ENCODE assay signal across 11 cellular contexts in the genomic region with DNA sequence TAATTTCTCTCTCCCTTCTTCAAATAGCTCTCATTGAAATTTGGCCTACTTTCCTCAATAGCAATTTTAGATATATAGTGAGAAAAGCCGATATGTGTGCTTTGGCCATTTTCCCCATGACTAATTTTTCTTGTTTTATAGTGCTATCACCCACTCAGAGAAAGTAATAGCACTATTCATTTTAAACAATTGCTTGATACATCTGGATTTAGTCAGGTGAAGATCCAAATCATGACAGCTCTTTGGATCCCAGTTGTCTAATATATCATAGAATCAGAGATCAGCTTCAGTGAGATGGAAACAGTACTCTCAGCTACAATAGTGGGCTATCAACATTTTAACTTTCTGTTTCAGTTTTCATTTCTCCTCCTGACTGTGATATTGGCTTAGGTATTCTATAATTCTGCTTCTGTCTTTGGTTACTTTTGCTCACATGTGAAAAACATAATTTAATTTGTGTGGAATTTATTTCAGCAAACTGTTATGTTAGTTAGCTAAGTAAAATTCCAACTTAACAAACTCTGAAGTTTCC. TPM values are rescaled to one million over a fixed set of nuclear protein-coding genes. Genes with fewer than 3 reads are reported as not detected.
DNase-seq lines count a peak whose midpoint lies in the region; ATAC-seq, FAIRE-seq and TF ChIP-seq lines count a peak whose summit lies in the region.
"Had no signal": no experiment of that assay in that cellular context is flagged by ENCODE, and none has a peak within 500 bp of the region (broad histone marks: within the 10 kb centered on the region; RNA-seq: fewer than 3 reads in every experiment).

No MANE protein-coding gene starts in this region.

- no peak for TF ChIP-seq EP300 in SK-N-SH (IDR thresholded peaks at IDR 0.05; ENCODE audit: borderline replicate concordance in 1 of 2, low read depth in 1 of 2, low read length in 1 of 2)

- DNase-seq in GM12891 (ENCODE audit: insufficient read length, low spot score): peak; percentile 13
- peak; percentile 21 for DNase-seq in SK-N-SH
- no peak for DNase-seq in GF-D8 (lab: John Stamatoyannopoulos, UW)
- no peak for DNase-seq in AG20443 (ENCODE audit: low spot score)
- DNase-seq in stimulated activated naive CD4-positive, alpha-beta T cell treated with Interleukin-2 at 50 U/mL for 16 hours (lab: John Stamatoyannopoulos, UW): no peak
- no peak for DNase-seq in T-cell
- DNase-seq: right lobe of liver; stimulated activated naive B cell treated with anti-CD40 and anti-IgM and Interleukin-4, amounts not matched to agents 10 μg/mL and 1 μg/mL and 100 μg/mL, for 72 hours had no signal

- H3K27ac Mint-ChIP-seq in T-cell: no peak overlapping the region
- H3K27ac Mint-ChIP-seq: stimulated activated naive B cell treated with anti-CD40 and anti-IgM and Interleukin-4, amounts not matched to agents 10 μg/mL and 1 μg/mL and 100 μg/mL, for 72 hours had no signal

- peaks cover 22 to 27% of the 10 kb centered on the region in 2 experiments for H3K4me1 ChIP-seq in SK-N-SH (ENCODE audit: control insufficient read depth in 1 of 2, insufficient read depth in 2 of 2, low read depth in 1 of 2, low read length in 1 of 2)
- H3K4me1 ChIP-seq: right lobe of liver had no signal

- TF ChIP-seq POLR2A in GM12891 (IDR thresholded peaks at IDR 0.05; ENCODE audit: low read depth, low read length): no peak

- peak overlapping the region; percentile 43; the same call in 1 of the 2 replicates for H3K4me2 ChIP-seq in SK-N-SH

- peaks cover 9 to 83% of the 10 kb centered on the region in 2 experiments for H3K36me3 ChIP-seq in SK-N-SH (replicated peaks in 1 of 2; ENCODE audit: control insufficient read depth in 1 of 2, insufficient read depth in 2 of 2, low read length in 1 of 2)
- H3K36me3 ChIP-seq: right lobe of liver had no signal

- WGBS in SK-N-SH (ENCODE audit: low lambda C conversion rate): 64% methylated on average over 1 of the region's 1 CpG

- no peaks in the 10 kb centered on the region for H3K9me3 ChIP-seq in SK-N-SH
- H3K9me3 ChIP-seq: right lobe of liver had no signal

- CTCF ChIA-PET in SK-N-SH (lab: Yijun Ruan, JAX): interaction anchor here (0.6 to 1.4 kb wide), 3 partner anchors 37 to 57 kb away, joined by 3 to 5 read pairs (median 4); no protein-coding TSS in a partner anchor
- CTCF ChIA-PET in T-cell (lab: Charles Lee): no interaction called here

- H3K9ac ChIP-seq in SK-N-SH: 0 out of 2 replicates have a peak overlapping the region, but pooled peaks have one; percentile 9

- no peaks in the 10 kb centered on the region for H3K9me3 Mint-ChIP-seq in T-cell

- FAIRE-seq in GM12891 (lab: Jason Lieb, UNC): no peak

- TF ChIP-seq CTCF in SK-N-SH (IDR thresholded peaks at IDR 0.05): no peak

- no peaks in the 10 kb centered on the region for H3K4me1 Mint-ChIP-seq in T-cell
- H3K4me1 Mint-ChIP-seq: stimulated activated naive B cell treated with anti-CD40 and anti-IgM and Interleukin-4, amounts not matched to agents 10 μg/mL and 1 μg/mL and 100 μg/mL, for 72 hours had no signal

- no peak overlapping the region for H3K4me3 Mint-ChIP-seq in T-cell
- H3K4me3 Mint-ChIP-seq: stimulated activated naive B cell treated with anti-CD40 and anti-IgM and Interleukin-4, amounts not matched to agents 10 μg/mL and 1 μg/mL and 100 μg/mL, for 72 hours had no signal

- peaks cover 3 to 6% of the 10 kb centered on the region in 2 donors for H3K27me3 Mint-ChIP-seq in T-cell

- no peaks in the 10 kb centered on the region for H3K27me3 ChIP-seq in SK-N-SH (ENCODE audit: insufficient read depth)
- H3K27me3 ChIP-seq: right lobe of liver had no signal

- H3F3A ChIP-seq in SK-N-SH (replicated peaks; ENCODE audit: insufficient read depth): peaks cover 52% of the 10 kb centered on the region

- no peak overlapping the region for H2AFZ ChIP-seq in SK-N-SH (ENCODE audit: low read depth)

- peak overlapping the region; percentile 71 to 77 for H3K27ac ChIP-seq in SK-N-SH (ENCODE audit: low read depth in 2 of 2, low read length in 1 of 2)
- H3K27ac ChIP-seq: epithelial cell of prostate, right lobe of liver had no signal

- no peaks in the 10 kb centered on the region for H3K36me3 Mint-ChIP-seq in T-cell
- H3K36me3 Mint-ChIP-seq: stimulated activated naive B cell treated with anti-CD40 and anti-IgM and Interleukin-4, amounts not matched to agents 10 μg/mL and 1 μg/mL and 100 μg/mL, for 72 hours had no signal

- no peak overlapping the region for H3K4me3 ChIP-seq in SK-N-SH (ENCODE audit: low read depth in 2 of 2, low read length in 1 of 2)
- H3K4me3 ChIP-seq: right lobe of liver had no signal

- H4K20me1 ChIP-seq in SK-N-SH (ENCODE audit: insufficient read depth): no peaks in the 10 kb centered on the region; the same call in 1 of the 2 replicates

- no peaks in the 10 kb centered on the region for H3K9me2 ChIP-seq in SK-N-SH

- POLR2A ChIA-PET in SK-N-SH (lab: Yijun Ruan, JAX): no interaction called here
- POLR2A ChIA-PET in T-cell (lab: Charles Lee): no interaction called here

- ATAC-seq in GM19395 (IDR thresholded peaks at IDR 0.05; ENCODE audit: unreplicated experiment) (peak; percentile 93), HG02970 (IDR thresholded peaks at IDR 0.05; ENCODE audit: low FRiP score, unreplicated experiment) (peak; percentile 81), T-cell (replicated peaks in 1 of 4) (no peak)
- ATAC-seq: right lobe of liver; stimulated activated naive B cell treated with anti-CD40 and anti-IgM and Interleukin-4, amounts not matched to agents 10 μg/mL and 1 μg/mL and 100 μg/mL, for 72 hours had no signal

- peaks cover 73% of the 10 kb centered on the region for H3K79me2 ChIP-seq in SK-N-SH (ENCODE audit: insufficient read depth)

- TF ChIP-seq RAD21 in SK-N-SH (IDR thresholded peaks at IDR 0.05; ENCODE audit: low read length): no peak

TF ChIP-seq in GM12891, 5 proteins besides CTCF, POLR2A, EP300 and RAD21:
- no peak for TF ChIP-seq SPI1 (IDR thresholded peaks at IDR 0.05; ENCODE audit: low read depth, low read length)
- TF ChIP-seq TAF1 (IDR thresholded peaks at IDR 0.05; ENCODE audit: low read depth, low read length): no peak
- TF ChIP-seq POLR2AphosphoS5 (IDR thresholded peaks at IDR 0.05; ENCODE audit: low read depth, low read length): no peak
- no peak for TF ChIP-seq POU2F2 (IDR thresholded peaks at IDR 0.05; ENCODE audit: low read depth, low read length)
- TF ChIP-seq PAX5 (IDR thresholded peaks at IDR 0.05; ENCODE audit: insufficient read depth, low read length, severe bottlenecking): no peak
TF ChIP-seq in GM12891: peak in this region for 0.

TF ChIP-seq in SK-N-SH, 30 proteins besides CTCF, POLR2A, EP300 and RAD21 (continues in another document):
- TF ChIP-seq NRF1 (IDR thresholded peaks at IDR 0.05; ENCODE audit: low read depth, low read length) (no peak), FOXJ3 (CRISPR knock-in tag; IDR thresholded peaks at IDR 0.05) (no peak), RFX5 (IDR thresholded peaks at IDR 0.05; ENCODE audit: low read length) (no peak), JUND (IDR thresholded peaks at IDR 0.05) (0 out of 2 replicates have a peak, but pooled peaks have one; percentile 24), ELF1 (IDR thresholded peaks at IDR 0.05) (no peak), GATA2 (CRISPR knock-in tag; IDR thresholded peaks at IDR 0.05) (peak; percentile 46; the same call in 1 of the 2 replicates), NFIC (IDR thresholded peaks at IDR 0.05; ENCODE audit: borderline replicate concordance) (peak; percentile 57; the same call in 1 of the 2 replicates), YY1 (IDR thresholded peaks at IDR 0.05; ENCODE audit: low read depth) (no peak), GABPA (IDR thresholded peaks at IDR 0.05; ENCODE audit: low read depth) (no peak), MXI1 (IDR thresholded peaks at IDR 0.05; ENCODE audit: low read depth, low read length) (no peak), EZH2phosphoT487 (IDR thresholded peaks at IDR 0.05; ENCODE audit: borderline replicate concordance, low read depth) (no peak), FOXM1 (IDR thresholded peaks at IDR 0.05; ENCODE audit: low read depth) (no peak)
- TF ChIP-seq, protein P1, sequence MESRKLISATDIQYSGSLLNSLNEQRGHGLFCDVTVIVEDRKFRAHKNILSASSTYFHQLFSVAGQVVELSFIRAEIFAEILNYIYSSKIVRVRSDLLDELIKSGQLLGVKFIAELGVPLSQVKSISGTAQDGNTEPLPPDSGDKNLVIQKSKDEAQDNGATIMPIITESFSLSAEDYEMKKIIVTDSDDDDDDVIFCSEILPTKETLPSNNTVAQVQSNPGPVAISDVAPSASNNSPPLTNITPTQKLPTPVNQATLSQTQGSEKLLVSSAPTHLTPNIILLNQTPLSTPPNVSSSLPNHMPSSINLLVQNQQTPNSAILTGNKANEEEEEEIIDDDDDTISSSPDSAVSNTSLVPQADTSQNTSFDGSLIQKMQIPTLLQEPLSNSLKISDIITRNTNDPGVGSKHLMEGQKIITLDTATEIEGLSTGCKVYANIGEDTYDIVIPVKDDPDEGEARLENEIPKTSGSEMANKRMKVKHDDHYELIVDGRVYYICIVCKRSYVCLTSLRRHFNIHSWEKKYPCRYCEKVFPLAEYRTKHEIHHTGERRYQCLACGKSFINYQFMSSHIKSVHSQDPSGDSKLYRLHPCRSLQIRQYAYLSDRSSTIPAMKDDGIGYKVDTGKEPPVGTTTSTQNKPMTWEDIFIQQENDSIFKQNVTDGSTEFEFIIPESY (IDR thresholded peaks at IDR 0.05; ENCODE audit: borderline replicate concordance, low read depth): no peak
- TF ChIP-seq, protein P2, sequence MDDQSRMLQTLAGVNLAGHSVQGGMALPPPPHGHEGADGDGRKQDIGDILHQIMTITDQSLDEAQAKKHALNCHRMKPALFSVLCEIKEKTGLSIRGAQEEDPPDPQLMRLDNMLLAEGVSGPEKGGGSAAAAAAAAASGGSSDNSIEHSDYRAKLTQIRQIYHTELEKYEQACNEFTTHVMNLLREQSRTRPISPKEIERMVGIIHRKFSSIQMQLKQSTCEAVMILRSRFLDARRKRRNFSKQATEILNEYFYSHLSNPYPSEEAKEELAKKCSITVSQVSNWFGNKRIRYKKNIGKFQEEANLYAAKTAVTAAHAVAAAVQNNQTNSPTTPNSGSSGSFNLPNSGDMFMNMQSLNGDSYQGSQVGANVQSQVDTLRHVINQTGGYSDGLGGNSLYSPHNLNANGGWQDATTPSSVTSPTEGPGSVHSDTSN (IDR thresholded peaks at IDR 0.05): peak; percentile 71
- TF ChIP-seq, protein P3, sequence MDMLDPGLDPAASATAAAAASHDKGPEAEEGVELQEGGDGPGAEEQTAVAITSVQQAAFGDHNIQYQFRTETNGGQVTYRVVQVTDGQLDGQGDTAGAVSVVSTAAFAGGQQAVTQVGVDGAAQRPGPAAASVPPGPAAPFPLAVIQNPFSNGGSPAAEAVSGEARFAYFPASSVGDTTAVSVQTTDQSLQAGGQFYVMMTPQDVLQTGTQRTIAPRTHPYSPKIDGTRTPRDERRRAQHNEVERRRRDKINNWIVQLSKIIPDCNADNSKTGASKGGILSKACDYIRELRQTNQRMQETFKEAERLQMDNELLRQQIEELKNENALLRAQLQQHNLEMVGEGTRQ (IDR thresholded peaks at IDR 0.05; ENCODE audit: borderline replicate concordance, low read depth, low read length): no peak

RNA-seq across cellular contexts. Expression of a gene that starts 38.7 kb away (rescaled TPM):
- 1.4 TPM for polyA plus RNA-seq in GM12891 (2012; ENCODE audit: low read depth, missing spikeins)
- polyA plus RNA-seq in SK-N-SH (2012; rRNA removed): 142 and 147 TPM in 2 replicates
- 128 and 146 TPM in 2 replicates for polyA plus RNA-seq in SK-N-SH (2012; cell fraction: cytosol; rRNA removed)
- 105 and 212 TPM in 2 replicates for polyA plus RNA-seq in SK-N-SH (2012; cell fraction: nucleus; rRNA removed)
- total RNA-seq in T-cell: 1 to 10 TPM in 2 of 5 donors, under 1 TPM in 3; 0.39 to 1.7 (median 0.68) TPM

Comparison
In these comparisons a context has a peak if more than half of its experiments do, and no peak if none do; other contexts are left out.
1. DNase-seq: peak in GM12891 (single experiment) and SK-N-SH (single experiment); none in GF-D8 (single experiment), AG20443 (single experiment), stimulated activated naive CD4-positive, alpha-beta T cell treated with Interleukin-2 at 50 U/mL for 16 hours (single experiment) and T-cell (0 of 34).
2. ATAC-seq: peak in GM19395 (single experiment) and HG02970 (single experiment); none in T-cell (0 of 4).